Comparison of ENCODE assay signal across 8 cellular contexts in the genomic region with DNA sequence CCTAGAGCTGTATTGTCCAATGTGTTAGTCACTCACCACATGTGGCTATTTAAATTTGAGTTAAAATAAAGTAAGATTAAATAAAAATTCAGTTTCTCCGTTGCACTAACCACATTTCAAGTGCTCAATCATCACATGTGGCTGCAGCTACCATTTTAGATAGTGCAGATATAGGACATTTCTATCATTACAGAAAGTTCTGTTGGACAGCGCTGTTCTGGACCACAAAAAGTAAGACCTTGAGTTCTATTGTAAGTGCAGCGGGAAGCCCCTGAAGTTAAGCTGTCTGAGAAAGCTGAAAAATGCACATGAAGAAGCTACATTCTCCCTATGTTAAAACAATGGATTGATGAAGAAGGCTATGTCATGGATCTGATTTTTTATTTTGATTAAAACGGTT. TPM values are rescaled to one million over a fixed set of nuclear protein-coding genes. Genes with fewer than 3 reads are reported as not detected.
DNase-seq lines count a peak whose midpoint lies in the region; ATAC-seq, FAIRE-seq and TF ChIP-seq lines count a peak whose summit lies in the region.
"Had no signal": no experiment of that assay in that cellular context is flagged by ENCODE, and none has a peak within 500 bp of the region (broad histone marks: within the 10 kb centered on the region; RNA-seq: fewer than 3 reads in every experiment).

No MANE protein-coding gene starts in this region.

- no peaks in the 10 kb centered on the region for H3K27me3 Mint-ChIP-seq in activated CD4-positive, alpha-beta memory T cell treated with anti-CD3 and anti-CD28 coated beads for 36 hours

- peak overlapping the region; percentile 93 for H3K9ac ChIP-seq in HUES6 (ENCODE audit: low read length)

- no peaks in the 10 kb centered on the region; the same call in 1 of the 2 replicates for H3K4me1 ChIP-seq in HUES6 (ENCODE audit: control insufficient read depth, insufficient read depth, low read length)
- H3K4me1 ChIP-seq in iPS DF 6.9 (ENCODE audit: control insufficient read depth, insufficient read depth, low read length), result no peaks in the 10 kb centered on the region
- H3K4me1 ChIP-seq in left lung, result peaks cover 17 to 36% of the 10 kb centered on the region in 2 donors

- H3K36me3 Mint-ChIP-seq in activated CD4-positive, alpha-beta memory T cell treated with anti-CD3 and anti-CD28 coated beads for 36 hours, result peaks cover 12% of the 10 kb centered on the region
- H3K36me3 Mint-ChIP-seq in stimulated activated effector memory CD8-positive, alpha-beta T cell treated with anti-CD3 and anti-CD28 coated beads, Interleukin-12 subunit alpha, Interleukin-12 subunit beta, amount 100 ng/mL, for 72 hours, result peaks cover 27% of the 10 kb centered on the region

- peaks cover 40% of the 10 kb centered on the region for H3K36me3 ChIP-seq in HUES6 (ENCODE audit: control insufficient read depth, insufficient read depth, low read length)
- no peaks in the 10 kb centered on the region for H3K36me3 ChIP-seq in iPS DF 6.9 (ENCODE audit: control insufficient read depth, insufficient read depth, low read length)
- peaks cover 0 to 29% of the 10 kb centered on the region in 2 donors for H3K36me3 ChIP-seq in left lung

- intact Hi-C loops in activated CD4-positive, alpha-beta memory T cell treated with anti-CD3 and anti-CD28 coated beads for 36 hours (cut with micrococcal nuclease), result loop anchor here (1.0 to 5.0 kb wide), 4 partner anchors 111 to 439 kb away; partner anchors contain the start of gene AKIRIN2
- intact Hi-C loops in left lung (cut with DNase I), result no loop called here

- in situ Hi-C loops in GM13976 (cut with MboI; ENCODE audit: low sequenced_read_pairs, unreplicated experiment), result no loop called here

- H3K27me3 ChIP-seq in HUES6 (ENCODE audit: control insufficient read depth, insufficient read depth, low read length), result no peaks in the 10 kb centered on the region
- no peaks in the 10 kb centered on the region for H3K27me3 ChIP-seq in iPS DF 6.9 (ENCODE audit: control insufficient read depth, insufficient read depth, low read length)
- no peaks in the 10 kb centered on the region for H3K27me3 ChIP-seq in left lung

- no peak for TF ChIP-seq POLR2A in GM12891 (IDR thresholded peaks at IDR 0.05; ENCODE audit: low read depth, low read length)

- H3K4me1 Mint-ChIP-seq in activated CD4-positive, alpha-beta memory T cell treated with anti-CD3 and anti-CD28 coated beads for 36 hours (ENCODE audit: low read depth), result peaks cover 42% of the 10 kb centered on the region
- peaks cover 51% of the 10 kb centered on the region for H3K4me1 Mint-ChIP-seq in stimulated activated effector memory CD8-positive, alpha-beta T cell treated with anti-CD3 and anti-CD28 coated beads, Interleukin-12 subunit alpha, Interleukin-12 subunit beta, amount 100 ng/mL, for 72 hours

- FAIRE-seq in GM12891 (lab: Jason Lieb, UNC), result no peak

- no peak overlapping the region for H3K27ac Mint-ChIP-seq in activated CD4-positive, alpha-beta memory T cell treated with anti-CD3 and anti-CD28 coated beads for 36 hours
- H3K27ac Mint-ChIP-seq in stimulated activated effector memory CD8-positive, alpha-beta T cell treated with anti-CD3 and anti-CD28 coated beads, Interleukin-12 subunit alpha, Interleukin-12 subunit beta, amount 100 ng/mL, for 72 hours, result peak overlapping the region; percentile 95

- CTCF ChIA-PET in activated CD4-positive, alpha-beta memory T cell treated with anti-CD3 and anti-CD28 coated beads for 36 hours (lab: Charles Lee), result interaction anchor here (0.6 to 1.1 kb wide), 2 partner anchors 12 to 452 kb away, joined by 3 to 8 read pairs; no protein-coding TSS in a partner anchor

- ATAC-seq in stimulated activated effector memory CD8-positive, alpha-beta T cell treated with anti-CD3 and anti-CD28 coated beads, Interleukin-12 subunit alpha, Interleukin-12 subunit beta, amount 100 ng/mL, for 72 hours, result no peak
- ATAC-seq in left lung, result no peak

- peak overlapping the region; percentile 85 for H3K4me3 Mint-ChIP-seq in activated CD4-positive, alpha-beta memory T cell treated with anti-CD3 and anti-CD28 coated beads for 36 hours
- peak overlapping the region; percentile 92 for H3K4me3 Mint-ChIP-seq in stimulated activated effector memory CD8-positive, alpha-beta T cell treated with anti-CD3 and anti-CD28 coated beads, Interleukin-12 subunit alpha, Interleukin-12 subunit beta, amount 100 ng/mL, for 72 hours

- no peaks in the 10 kb centered on the region for H3K9me3 Mint-ChIP-seq in activated CD4-positive, alpha-beta memory T cell treated with anti-CD3 and anti-CD28 coated beads for 36 hours
- H3K9me3 Mint-ChIP-seq in stimulated activated effector memory CD8-positive, alpha-beta T cell treated with anti-CD3 and anti-CD28 coated beads, Interleukin-12 subunit alpha, Interleukin-12 subunit beta, amount 100 ng/mL, for 72 hours, result no peaks in the 10 kb centered on the region

- no peak for TF ChIP-seq CTCF in GM13976 (IDR thresholded peaks at IDR 0.05; ENCODE audit: borderline replicate concordance, control extremely low read depth, extremely low read depth, insufficient read depth, missing control alignments)
- TF ChIP-seq CTCF in left lung (IDR thresholded peaks at IDR 0.05), result no peak

- no peak for DNase-seq in activated CD4-positive, alpha-beta memory T cell treated with anti-CD3 and anti-CD28 coated beads for 36 hours
- no peak for DNase-seq in iPS DF 6.9 (ENCODE audit: low read depth, low spot score)
- no peak for DNase-seq in stimulated activated effector memory CD8-positive, alpha-beta T cell treated with anti-CD3 and anti-CD28 coated beads, Interleukin-12 subunit alpha, Interleukin-12 subunit beta, amount 100 ng/mL, for 72 hours (ENCODE audit: low spot score in 2 of 2)
- DNase-seq in GM12891 (ENCODE audit: insufficient read length, low spot score), result no peak
- no peak for DNase-seq in GM13976 (ENCODE audit: low spot score)
- no peak for DNase-seq in left lung
- DNase-seq: T-helper 9 cell had no signal

- no CpG with 5 or more reads among the region's 4 CpGs for WGBS in iPS DF 6.9 (ENCODE audit: insufficient coverage, insufficient read length)

- POLR2A ChIA-PET in activated CD4-positive, alpha-beta memory T cell treated with anti-CD3 and anti-CD28 coated beads for 36 hours (lab: Charles Lee), result interaction anchor here (0.9 to 1.2 kb wide), 3 partner anchors 13 to 111 kb away, joined by 3 to 5 read pairs (median 4); partner anchors contain the start of gene AKIRIN2

- H3K9me3 ChIP-seq in HUES6 (ENCODE audit: control insufficient read depth, insufficient read depth, low read depth, low read length) (no peaks in the 10 kb centered on the region), iPS DF 6.9 (ENCODE audit: control insufficient read depth, insufficient read depth, low read length) (no peaks in the 10 kb centered on the region), left lung (no peaks in the 10 kb centered on the region)

- 0 out of 2 replicates have a peak overlapping the region, but pooled peaks have one; percentile 80 for H3K27ac ChIP-seq in HUES6 (ENCODE audit: low read depth, low read length)
- no peak overlapping the region for H3K27ac ChIP-seq in iPS DF 6.9 (ENCODE audit: low read length)
- H3K27ac ChIP-seq in left lung, result no peak overlapping the region

- H3K4me3 ChIP-seq in HUES6 (ENCODE audit: low read depth, low read length), result peak overlapping the region; percentile 89
- H3K4me3 ChIP-seq in iPS DF 6.9 (ENCODE audit: low read length), result peak overlapping the region; percentile 73; the same call in 1 of the 2 replicates
- H3K4me3 ChIP-seq in left lung, result peak overlapping the region in 1 of 2 donors; percentile 80

TF ChIP-seq in GM12891, 5 proteins besides CTCF, POLR2A, EP300 and RAD21:
- no peak for TF ChIP-seq TAF1 (IDR thresholded peaks at IDR 0.05; ENCODE audit: low read depth, low read length)
- TF ChIP-seq POLR2AphosphoS5 (IDR thresholded peaks at IDR 0.05; ENCODE audit: low read depth, low read length), result no peak
- TF ChIP-seq SPI1 (IDR thresholded peaks at IDR 0.05; ENCODE audit: low read depth, low read length), result no peak
- no peak for TF ChIP-seq POU2F2 (IDR thresholded peaks at IDR 0.05; ENCODE audit: low read depth, low read length)
- no peak for TF ChIP-seq PAX5 (IDR thresholded peaks at IDR 0.05; ENCODE audit: insufficient read depth, low read length, severe bottlenecking)
TF ChIP-seq in GM12891: peak in this region for 0.

RNA-seq across cellular contexts. Expression of gene ORC3, which starts 1.1 kb away (rescaled TPM):
- 10 to 100 TPM; 35.0 to 38.7 TPM for total RNA-seq in activated CD4-positive, alpha-beta memory T cell treated with anti-CD3 and anti-CD28 coated beads for 36 hours
- polyA plus RNA-seq in GM12891 (2012; ENCODE audit: low read depth, missing spikeins), result 25.7 TPM
- 10 to 100 TPM; 19.3 to 23.3 TPM for total RNA-seq in left lung

RNA-seq across cellular contexts. Expression of gene RARS2, which starts 1.2 kb away (rescaled TPM):
- total RNA-seq in activated CD4-positive, alpha-beta memory T cell treated with anti-CD3 and anti-CD28 coated beads for 36 hours, result 10 to 100 TPM; 20.0 to 20.8 TPM
- 28.1 TPM for polyA plus RNA-seq in GM12891 (2012; ENCODE audit: low read depth, missing spikeins)
- 10 to 100 TPM; 31.1 to 33.3 TPM for total RNA-seq in left lung
